ENCODE assay signal across 1 cellular context in the genomic region with DNA sequence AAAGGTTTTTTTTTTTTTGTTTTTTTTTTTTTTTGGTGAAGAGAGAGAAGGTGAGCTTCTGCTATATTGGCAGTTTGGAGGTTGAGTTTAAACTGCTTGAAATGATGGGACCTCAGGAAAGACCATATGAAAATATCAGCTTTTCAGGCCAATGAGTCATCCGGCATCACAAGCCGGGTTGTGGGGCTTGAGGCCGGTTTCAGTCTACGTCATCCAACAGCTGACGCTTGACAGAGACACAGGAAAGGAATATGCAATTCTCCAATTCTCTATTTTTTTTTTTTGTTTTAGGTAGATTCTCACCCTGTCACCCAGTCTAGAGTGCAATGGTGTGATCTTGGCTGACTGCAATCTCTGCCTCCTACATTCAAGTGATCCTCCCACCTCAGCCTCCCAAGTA.
TF ChIP-seq lines count a peak whose summit lies in the region.

No MANE protein-coding gene starts in this region.

TF ChIP-seq in GM23338, 12 proteins besides CTCF, POLR2A, EP300 and RAD21 (continued from another document):
- TF ChIP-seq, protein P1, sequence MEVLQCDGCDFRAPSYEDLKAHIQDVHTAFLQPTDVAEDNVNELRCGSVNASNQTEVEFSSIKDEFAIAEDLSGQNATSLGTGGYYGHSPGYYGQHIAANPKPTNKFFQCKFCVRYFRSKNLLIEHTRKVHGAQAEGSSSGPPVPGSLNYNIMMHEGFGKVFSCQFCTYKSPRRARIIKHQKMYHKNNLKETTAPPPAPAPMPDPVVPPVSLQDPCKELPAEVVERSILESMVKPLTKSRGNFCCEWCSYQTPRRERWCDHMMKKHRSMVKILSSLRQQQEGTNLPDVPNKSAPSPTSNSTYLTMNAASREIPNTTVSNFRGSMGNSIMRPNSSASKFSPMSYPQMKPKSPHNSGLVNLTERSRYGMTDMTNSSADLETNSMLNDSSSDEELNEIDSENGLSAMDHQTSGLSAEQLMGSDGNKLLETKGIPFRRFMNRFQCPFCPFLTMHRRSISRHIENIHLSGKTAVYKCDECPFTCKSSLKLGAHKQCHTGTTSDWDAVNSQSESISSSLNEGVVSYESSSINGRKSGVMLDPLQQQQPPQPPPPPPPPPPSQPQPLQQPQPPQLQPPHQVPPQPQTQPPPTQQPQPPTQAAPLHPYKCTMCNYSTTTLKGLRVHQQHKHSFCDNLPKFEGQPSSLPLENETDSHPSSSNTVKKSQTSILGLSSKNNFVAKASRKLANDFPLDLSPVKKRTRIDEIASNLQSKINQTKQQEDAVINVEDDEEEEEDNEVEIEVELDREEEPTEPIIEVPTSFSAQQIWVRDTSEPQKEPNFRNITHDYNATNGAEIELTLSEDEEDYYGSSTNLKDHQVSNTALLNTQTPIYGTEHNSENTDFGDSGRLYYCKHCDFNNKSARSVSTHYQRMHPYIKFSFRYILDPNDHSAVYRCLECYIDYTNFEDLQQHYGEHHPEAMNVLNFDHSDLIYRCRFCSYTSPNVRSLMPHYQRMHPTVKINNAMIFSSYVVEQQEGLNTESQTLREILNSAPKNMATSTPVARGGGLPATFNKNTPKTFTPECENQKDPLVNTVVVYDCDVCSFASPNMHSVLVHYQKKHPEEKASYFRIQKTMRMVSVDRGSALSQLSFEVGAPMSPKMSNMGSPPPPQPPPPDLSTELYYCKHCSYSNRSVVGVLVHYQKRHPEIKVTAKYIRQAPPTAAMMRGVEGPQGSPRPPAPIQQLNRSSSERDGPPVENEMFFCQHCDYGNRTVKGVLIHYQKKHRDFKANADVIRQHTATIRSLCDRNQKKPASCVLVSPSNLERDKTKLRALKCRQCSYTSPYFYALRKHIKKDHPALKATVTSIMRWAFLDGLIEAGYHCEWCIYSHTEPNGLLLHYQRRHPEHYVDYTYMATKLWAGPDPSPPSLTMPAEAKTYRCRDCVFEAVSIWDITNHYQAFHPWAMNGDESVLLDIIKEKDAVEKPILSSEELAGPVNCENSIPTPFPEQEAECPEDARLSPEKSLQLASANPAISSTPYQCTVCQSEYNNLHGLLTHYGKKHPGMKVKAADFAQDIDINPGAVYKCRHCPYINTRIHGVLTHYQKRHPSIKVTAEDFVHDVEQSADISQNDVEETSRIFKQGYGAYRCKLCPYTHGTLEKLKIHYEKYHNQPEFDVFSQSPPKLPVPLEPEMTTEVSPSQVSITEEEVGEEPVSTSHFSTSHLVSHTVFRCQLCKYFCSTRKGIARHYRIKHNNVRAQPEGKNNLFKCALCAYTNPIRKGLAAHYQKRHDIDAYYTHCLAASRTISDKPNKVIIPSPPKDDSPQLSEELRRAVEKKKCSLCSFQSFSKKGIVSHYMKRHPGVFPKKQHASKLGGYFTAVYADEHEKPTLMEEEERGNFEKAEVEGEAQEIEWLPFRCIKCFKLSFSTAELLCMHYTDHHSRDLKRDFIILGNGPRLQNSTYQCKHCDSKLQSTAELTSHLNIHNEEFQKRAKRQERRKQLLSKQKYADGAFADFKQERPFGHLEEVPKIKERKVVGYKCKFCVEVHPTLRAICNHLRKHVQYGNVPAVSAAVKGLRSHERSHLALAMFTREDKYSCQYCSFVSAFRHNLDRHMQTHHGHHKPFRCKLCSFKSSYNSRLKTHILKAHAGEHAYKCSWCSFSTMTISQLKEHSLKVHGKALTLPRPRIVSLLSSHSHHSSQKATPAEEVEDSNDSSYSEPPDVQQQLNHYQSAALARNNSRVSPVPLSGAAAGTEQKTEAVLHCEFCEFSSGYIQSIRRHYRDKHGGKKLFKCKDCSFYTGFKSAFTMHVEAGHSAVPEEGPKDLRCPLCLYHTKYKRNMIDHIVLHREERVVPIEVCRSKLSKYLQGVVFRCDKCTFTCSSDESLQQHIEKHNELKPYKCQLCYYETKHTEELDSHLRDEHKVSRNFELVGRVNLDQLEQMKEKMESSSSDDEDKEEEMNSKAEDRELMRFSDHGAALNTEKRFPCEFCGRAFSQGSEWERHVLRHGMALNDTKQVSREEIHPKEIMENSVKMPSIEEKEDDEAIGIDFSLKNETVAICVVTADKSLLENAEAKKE (CRISPR knock-in tag; IDR thresholded peaks at IDR 0.05): no peak
- no peak for TF ChIP-seq EZH2phosphoT487 (IDR thresholded peaks at IDR 0.05; ENCODE audit: unreplicated experiment)
- no peak for TF ChIP-seq NANOG (IDR thresholded peaks at IDR 0.05; ENCODE audit: borderline replicate concordance)
- no peak for TF ChIP-seq ZNF331 (CRISPR knock-in tag; IDR thresholded peaks at IDR 0.05; ENCODE audit: low read depth)
- no peak for TF ChIP-seq JUNB (IDR thresholded peaks at IDR 0.05; ENCODE audit: unreplicated experiment)
